ENCODE assay signal across 1 cellular context in the genomic region with DNA sequence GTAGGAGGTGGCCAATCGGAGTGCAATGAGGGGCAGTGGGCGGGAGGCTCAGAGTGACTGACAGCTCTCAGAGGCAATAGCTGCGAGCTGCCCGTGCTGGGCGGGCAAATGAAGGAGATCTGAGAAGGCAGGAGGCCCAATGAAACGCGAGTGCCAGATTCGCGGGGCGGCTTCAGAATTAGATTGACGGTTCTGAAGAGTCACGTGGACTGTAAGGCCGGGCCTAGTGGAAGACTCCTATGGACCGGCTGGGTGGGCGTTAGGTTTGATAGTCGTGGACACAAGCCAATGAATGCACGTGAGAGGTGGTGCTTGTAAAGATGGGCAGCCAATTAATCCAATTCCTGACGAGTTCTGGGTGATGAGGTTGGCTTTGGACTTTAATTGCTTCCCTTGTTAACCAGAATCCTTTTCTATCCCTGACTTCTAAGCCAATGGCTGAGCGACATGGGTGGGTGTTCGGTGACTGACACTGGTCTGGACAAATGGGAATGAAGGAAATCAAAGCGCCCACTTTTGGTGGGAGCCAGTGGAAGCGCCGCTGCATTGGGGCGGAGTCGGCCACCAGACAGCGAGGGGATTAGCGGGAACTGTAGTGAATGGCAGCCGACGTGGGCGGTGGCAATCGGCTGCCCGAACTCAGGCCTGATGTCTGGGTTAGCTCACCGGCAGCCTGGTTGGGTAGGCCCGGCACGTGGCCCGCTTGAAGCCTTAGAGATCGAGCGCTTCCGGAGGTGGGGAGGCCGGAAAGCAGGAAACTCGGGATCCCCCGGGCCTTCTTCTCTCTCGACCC.
TF ChIP-seq lines count a peak whose summit lies in the region.

No MANE protein-coding gene starts in this region.

TF ChIP-seq in K562, 482 proteins besides CTCF, POLR2A, EP300 and RAD21 (continued from another document and continues in another):
- no peak for TF ChIP-seq KAT8 (IDR thresholded peaks at IDR 0.05; ENCODE audit: low read depth)
- no peak for TF ChIP-seq POLR2B (IDR thresholded peaks at IDR 0.05; ENCODE audit: low read depth, partially characterized antibody)
- TF ChIP-seq PRPF4 (IDR thresholded peaks at IDR 0.05; ENCODE audit: insufficient read depth, low read depth, low read length, poor library complexity, severe bottlenecking): no peak
- TF ChIP-seq, protein P1, sequence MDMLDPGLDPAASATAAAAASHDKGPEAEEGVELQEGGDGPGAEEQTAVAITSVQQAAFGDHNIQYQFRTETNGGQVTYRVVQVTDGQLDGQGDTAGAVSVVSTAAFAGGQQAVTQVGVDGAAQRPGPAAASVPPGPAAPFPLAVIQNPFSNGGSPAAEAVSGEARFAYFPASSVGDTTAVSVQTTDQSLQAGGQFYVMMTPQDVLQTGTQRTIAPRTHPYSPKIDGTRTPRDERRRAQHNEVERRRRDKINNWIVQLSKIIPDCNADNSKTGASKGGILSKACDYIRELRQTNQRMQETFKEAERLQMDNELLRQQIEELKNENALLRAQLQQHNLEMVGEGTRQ (CRISPR knock-in tag; IDR thresholded peaks at IDR 0.05): peak; percentile 96
- no peak for TF ChIP-seq JUNB (CRISPR knock-in tag; conservative IDR thresholded peaks at IDR 0.05)
- TF ChIP-seq, protein P2, sequence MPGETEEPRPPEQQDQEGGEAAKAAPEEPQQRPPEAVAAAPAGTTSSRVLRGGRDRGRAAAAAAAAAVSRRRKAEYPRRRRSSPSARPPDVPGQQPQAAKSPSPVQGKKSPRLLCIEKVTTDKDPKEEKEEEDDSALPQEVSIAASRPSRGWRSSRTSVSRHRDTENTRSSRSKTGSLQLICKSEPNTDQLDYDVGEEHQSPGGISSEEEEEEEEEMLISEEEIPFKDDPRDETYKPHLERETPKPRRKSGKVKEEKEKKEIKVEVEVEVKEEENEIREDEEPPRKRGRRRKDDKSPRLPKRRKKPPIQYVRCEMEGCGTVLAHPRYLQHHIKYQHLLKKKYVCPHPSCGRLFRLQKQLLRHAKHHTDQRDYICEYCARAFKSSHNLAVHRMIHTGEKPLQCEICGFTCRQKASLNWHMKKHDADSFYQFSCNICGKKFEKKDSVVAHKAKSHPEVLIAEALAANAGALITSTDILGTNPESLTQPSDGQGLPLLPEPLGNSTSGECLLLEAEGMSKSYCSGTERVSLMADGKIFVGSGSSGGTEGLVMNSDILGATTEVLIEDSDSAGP (CRISPR knock-in tag; IDR thresholded peaks at IDR 0.05): no peak
- no peak for TF ChIP-seq ZNF561 (CRISPR knock-in tag; conservative IDR thresholded peaks at IDR 0.05)
- peak in 1 of 2 experiments; percentile 74; a peak in 1 of 4 replicates for TF ChIP-seq SRF (CRISPR knock-in tag; IDR thresholded peaks at IDR 0.05)
- TF ChIP-seq SRSF9 (IDR thresholded peaks at IDR 0.05; ENCODE audit: borderline replicate concordance, low read depth, low read length): no peak
- TF ChIP-seq, protein P3, sequence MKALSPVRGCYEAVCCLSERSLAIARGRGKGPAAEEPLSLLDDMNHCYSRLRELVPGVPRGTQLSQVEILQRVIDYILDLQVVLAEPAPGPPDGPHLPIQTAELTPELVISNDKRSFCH (CRISPR knock-in tag; IDR thresholded peaks at IDR 0.05): no peak
- TF ChIP-seq, protein P3 (tag; IDR thresholded peaks at IDR 0.05): peak; percentile 97
- peak; percentile 74 for TF ChIP-seq CXXC5 (CRISPR knock-in tag; IDR thresholded peaks at IDR 0.05)
- no peak for TF ChIP-seq DDX20 (tag; IDR thresholded peaks at IDR 0.05; ENCODE audit: low read depth)
- TF ChIP-seq, protein P4, sequence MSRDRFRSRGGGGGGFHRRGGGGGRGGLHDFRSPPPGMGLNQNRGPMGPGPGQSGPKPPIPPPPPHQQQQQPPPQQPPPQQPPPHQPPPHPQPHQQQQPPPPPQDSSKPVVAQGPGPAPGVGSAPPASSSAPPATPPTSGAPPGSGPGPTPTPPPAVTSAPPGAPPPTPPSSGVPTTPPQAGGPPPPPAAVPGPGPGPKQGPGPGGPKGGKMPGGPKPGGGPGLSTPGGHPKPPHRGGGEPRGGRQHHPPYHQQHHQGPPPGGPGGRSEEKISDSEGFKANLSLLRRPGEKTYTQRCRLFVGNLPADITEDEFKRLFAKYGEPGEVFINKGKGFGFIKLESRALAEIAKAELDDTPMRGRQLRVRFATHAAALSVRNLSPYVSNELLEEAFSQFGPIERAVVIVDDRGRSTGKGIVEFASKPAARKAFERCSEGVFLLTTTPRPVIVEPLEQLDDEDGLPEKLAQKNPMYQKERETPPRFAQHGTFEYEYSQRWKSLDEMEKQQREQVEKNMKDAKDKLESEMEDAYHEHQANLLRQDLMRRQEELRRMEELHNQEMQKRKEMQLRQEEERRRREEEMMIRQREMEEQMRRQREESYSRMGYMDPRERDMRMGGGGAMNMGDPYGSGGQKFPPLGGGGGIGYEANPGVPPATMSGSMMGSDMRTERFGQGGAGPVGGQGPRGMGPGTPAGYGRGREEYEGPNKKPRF (IDR thresholded peaks at IDR 0.05; ENCODE audit: low read depth, low read length): no peak
- TF ChIP-seq, protein P5, sequence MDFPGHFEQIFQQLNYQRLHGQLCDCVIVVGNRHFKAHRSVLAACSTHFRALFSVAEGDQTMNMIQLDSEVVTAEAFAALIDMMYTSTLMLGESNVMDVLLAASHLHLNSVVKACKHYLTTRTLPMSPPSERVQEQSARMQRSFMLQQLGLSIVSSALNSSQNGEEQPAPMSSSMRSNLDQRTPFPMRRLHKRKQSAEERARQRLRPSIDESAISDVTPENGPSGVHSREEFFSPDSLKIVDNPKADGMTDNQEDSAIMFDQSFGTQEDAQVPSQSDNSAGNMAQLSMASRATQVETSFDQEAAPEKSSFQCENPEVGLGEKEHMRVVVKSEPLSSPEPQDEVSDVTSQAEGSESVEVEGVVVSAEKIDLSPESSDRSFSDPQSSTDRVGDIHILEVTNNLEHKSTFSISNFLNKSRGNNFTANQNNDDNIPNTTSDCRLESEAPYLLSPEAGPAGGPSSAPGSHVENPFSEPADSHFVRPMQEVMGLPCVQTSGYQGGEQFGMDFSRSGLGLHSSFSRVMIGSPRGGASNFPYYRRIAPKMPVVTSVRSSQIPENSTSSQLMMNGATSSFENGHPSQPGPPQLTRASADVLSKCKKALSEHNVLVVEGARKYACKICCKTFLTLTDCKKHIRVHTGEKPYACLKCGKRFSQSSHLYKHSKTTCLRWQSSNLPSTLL (IDR thresholded peaks at IDR 0.05): no peak
- TF ChIP-seq POLR2G (IDR thresholded peaks at IDR 0.05; ENCODE audit: low read depth, low read length): peak; percentile 72
- no peak for TF ChIP-seq KHSRP (IDR thresholded peaks at IDR 0.05)
- 0 out of 2 replicates have a peak, but pooled peaks have one; percentile 15 for TF ChIP-seq ZNF217 (CRISPR knock-in tag; IDR thresholded peaks at IDR 0.05)
- TF ChIP-seq SNIP1 (IDR thresholded peaks at IDR 0.05; ENCODE audit: low read depth): no peak
- no peak for TF ChIP-seq ZNF124 (CRISPR knock-in tag; IDR thresholded peaks at IDR 0.05)
- no peak for TF ChIP-seq RBM34 (IDR thresholded peaks at IDR 0.05; ENCODE audit: borderline replicate concordance, insufficient read depth, low read length)
- no peak; the same call in 1 of the 2 replicates for TF ChIP-seq ZNF263 (CRISPR knock-in tag; IDR thresholded peaks at IDR 0.05; ENCODE audit: borderline replicate concordance)
- no peak for TF ChIP-seq SMC3 (conservative IDR thresholded peaks at IDR 0.05; ENCODE audit: insufficient read depth, low read depth, low read length)
- TF ChIP-seq, protein P6, sequence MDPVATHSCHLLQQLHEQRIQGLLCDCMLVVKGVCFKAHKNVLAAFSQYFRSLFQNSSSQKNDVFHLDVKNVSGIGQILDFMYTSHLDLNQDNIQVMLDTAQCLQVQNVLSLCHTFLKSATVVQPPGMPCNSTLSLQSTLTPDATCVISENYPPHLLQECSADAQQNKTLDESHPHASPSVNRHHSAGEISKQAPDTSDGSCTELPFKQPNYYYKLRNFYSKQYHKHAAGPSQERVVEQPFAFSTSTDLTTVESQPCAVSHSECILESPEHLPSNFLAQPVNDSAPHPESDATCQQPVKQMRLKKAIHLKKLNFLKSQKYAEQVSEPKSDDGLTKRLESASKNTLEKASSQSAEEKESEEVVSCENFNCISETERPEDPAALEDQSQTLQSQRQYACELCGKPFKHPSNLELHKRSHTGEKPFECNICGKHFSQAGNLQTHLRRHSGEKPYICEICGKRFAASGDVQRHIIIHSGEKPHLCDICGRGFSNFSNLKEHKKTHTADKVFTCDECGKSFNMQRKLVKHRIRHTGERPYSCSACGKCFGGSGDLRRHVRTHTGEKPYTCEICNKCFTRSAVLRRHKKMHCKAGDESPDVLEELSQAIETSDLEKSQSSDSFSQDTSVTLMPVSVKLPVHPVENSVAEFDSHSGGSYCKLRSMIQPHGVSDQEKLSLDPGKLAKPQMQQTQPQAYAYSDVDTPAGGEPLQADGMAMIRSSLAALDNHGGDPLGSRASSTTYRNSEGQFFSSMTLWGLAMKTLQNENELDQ (CRISPR knock-in tag; IDR thresholded peaks at IDR 0.05; ENCODE audit: borderline replicate concordance): peak; percentile 85; the same call in 1 of the 2 replicates
- TF ChIP-seq RHOXF2B (CRISPR knock-in tag; conservative IDR thresholded peaks at IDR 0.05): no peak
- TF ChIP-seq NONO (IDR thresholded peaks at IDR 0.05; ENCODE audit: low read depth in 2 of 2, low read length in 1 of 2): no peak
- no peak for TF ChIP-seq POLR2AphosphoS2 (IDR thresholded peaks at IDR 0.05; ENCODE audit: low read length)
- TF ChIP-seq KAT2B (IDR thresholded peaks at IDR 0.05; ENCODE audit: low read depth, low read length): no peak
- TF ChIP-seq, protein P7, sequence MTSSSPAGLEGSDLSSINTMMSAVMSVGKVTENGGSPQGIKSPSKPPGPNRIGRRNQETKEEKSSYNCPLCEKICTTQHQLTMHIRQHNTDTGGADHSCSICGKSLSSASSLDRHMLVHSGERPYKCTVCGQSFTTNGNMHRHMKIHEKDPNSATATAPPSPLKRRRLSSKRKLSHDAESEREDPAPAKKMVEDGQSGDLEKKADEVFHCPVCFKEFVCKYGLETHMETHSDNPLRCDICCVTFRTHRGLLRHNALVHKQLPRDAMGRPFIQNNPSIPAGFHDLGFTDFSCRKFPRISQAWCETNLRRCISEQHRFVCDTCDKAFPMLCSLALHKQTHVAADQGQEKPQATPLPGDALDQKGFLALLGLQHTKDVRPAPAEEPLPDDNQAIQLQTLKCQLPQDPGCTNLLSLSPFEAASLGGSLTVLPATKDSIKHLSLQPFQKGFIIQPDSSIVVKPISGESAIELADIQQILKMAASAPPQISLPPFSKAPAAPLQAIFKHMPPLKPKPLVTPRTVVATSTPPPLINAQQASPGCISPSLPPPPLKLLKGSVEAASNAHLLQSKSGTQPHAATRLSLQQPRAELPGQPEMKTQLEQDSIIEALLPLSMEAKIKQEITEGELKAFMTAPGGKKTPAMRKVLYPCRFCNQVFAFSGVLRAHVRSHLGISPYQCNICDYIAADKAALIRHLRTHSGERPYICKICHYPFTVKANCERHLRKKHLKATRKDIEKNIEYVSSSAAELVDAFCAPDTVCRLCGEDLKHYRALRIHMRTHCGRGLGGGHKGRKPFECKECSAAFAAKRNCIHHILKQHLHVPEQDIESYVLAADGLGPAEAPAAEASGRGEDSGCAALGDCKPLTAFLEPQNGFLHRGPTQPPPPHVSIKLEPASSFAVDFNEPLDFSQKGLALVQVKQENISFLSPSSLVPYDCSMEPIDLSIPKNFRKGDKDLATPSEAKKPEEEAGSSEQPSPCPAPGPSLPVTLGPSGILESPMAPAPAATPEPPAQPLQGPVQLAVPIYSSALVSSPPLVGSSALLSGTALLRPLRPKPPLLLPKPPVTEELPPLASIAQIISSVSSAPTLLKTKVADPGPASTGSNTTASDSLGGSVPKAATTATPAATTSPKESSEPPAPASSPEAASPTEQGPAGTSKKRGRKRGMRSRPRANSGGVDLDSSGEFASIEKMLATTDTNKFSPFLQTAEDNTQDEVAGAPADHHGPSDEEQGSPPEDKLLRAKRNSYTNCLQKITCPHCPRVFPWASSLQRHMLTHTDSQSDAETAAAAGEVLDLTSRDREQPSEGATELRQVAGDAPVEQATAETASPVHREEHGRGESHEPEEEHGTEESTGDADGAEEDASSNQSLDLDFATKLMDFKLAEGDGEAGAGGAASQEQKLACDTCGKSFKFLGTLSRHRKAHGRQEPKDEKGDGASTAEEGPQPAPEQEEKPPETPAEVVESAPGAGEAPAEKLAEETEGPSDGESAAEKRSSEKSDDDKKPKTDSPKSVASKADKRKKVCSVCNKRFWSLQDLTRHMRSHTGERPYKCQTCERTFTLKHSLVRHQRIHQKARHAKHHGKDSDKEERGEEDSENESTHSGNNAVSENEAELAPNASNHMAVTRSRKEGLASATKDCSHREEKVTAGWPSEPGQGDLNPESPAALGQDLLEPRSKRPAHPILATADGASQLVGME (CRISPR knock-in tag; IDR thresholded peaks at IDR 0.05): peak; percentile 21; the same call in 1 of the 2 replicates
- TF ChIP-seq ZNF785 (CRISPR knock-in tag; IDR thresholded peaks at IDR 0.05): no peak
- TF ChIP-seq, protein P8, sequence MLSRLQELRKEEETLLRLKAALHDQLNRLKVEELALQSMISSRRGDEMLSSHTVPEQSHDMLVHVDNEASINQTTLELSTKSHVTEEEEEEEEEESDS (CRISPR knock-in tag; IDR thresholded peaks at IDR 0.05): no peak
- no peak for TF ChIP-seq ELF4 (CRISPR knock-in tag; IDR thresholded peaks at IDR 0.05)
- no peak; the same call in none of the 2 replicates for TF ChIP-seq TCF3 (CRISPR knock-in tag; IDR thresholded peaks at IDR 0.05)
- no peak for TF ChIP-seq PHF20 (IDR thresholded peaks at IDR 0.05; ENCODE audit: partially characterized antibody)
- no peak for TF ChIP-seq ZNF77 (CRISPR knock-in tag; IDR thresholded peaks at IDR 0.05)
- peak; percentile 92 for TF ChIP-seq LEF1 (IDR thresholded peaks at IDR 0.05)
- TF ChIP-seq, protein P9, sequence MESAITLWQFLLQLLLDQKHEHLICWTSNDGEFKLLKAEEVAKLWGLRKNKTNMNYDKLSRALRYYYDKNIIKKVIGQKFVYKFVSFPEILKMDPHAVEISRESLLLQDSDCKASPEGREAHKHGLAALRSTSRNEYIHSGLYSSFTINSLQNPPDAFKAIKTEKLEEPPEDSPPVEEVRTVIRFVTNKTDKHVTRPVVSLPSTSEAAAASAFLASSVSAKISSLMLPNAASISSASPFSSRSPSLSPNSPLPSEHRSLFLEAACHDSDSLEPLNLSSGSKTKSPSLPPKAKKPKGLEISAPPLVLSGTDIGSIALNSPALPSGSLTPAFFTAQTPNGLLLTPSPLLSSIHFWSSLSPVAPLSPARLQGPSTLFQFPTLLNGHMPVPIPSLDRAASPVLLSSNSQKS (CRISPR knock-in tag; IDR thresholded peaks at IDR 0.05): no peak
- 0 out of 2 replicates have a peak, but pooled peaks have one; percentile 56 for TF ChIP-seq BACH1 (tag; IDR thresholded peaks at IDR 0.05)
- TF ChIP-seq, protein P10, sequence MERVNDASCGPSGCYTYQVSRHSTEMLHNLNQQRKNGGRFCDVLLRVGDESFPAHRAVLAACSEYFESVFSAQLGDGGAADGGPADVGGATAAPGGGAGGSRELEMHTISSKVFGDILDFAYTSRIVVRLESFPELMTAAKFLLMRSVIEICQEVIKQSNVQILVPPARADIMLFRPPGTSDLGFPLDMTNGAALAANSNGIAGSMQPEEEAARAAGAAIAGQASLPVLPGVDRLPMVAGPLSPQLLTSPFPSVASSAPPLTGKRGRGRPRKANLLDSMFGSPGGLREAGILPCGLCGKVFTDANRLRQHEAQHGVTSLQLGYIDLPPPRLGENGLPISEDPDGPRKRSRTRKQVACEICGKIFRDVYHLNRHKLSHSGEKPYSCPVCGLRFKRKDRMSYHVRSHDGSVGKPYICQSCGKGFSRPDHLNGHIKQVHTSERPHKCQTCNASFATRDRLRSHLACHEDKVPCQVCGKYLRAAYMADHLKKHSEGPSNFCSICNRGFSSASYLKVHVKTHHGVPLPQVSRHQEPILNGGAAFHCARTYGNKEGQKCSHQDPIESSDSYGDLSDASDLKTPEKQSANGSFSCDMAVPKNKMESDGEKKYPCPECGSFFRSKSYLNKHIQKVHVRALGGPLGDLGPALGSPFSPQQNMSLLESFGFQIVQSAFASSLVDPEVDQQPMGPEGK (CRISPR knock-in tag; IDR thresholded peaks at IDR 0.05; ENCODE audit: borderline replicate concordance): no peak
- TF ChIP-seq FOXA1 (IDR thresholded peaks at IDR 0.05; ENCODE audit: borderline replicate concordance): no peak
